Comparison of ENCODE assay signal across 21 cellular contexts in the genomic region with DNA sequence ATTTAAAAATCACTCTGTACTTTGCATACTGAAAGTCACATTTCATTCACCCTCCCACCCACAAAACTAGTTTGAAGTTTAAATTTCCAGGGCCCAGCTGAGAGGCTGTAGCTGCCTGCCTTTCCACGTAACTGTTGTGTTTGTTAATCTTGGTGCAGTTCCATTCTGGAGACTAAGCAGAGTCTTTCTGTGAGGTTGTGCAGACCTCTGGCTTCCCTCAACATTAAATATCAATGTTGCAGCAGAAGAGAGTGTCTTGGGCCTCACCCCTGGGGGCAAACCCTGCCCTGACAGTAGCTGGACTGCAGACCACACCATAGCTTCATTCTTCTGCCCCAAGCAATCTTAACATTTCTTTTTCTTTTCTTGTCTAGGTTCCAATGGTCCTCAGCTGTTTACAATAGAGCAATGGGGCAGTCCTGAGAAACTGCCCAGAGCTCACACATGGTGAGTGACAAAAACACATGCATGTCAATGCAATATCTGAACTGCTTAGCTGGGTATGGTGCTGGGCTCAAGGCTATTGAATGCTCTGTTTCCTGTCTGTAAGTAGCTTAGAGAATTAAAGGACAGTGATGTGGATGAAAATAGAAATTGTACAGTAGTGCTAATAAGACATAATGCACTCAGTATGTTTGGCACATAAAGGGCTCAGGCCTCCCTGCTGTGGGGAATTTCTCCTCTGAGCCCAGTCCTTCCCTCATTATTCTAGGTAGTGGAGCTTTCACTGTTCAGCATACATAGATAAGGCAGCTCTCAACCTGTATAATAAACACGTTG.
DNase-seq lines count a peak whose midpoint lies in the region; ATAC-seq and TF ChIP-seq lines count a peak whose summit lies in the region.
"Had no signal": no experiment of that assay in that cellular context is flagged by ENCODE, and none has a peak within 500 bp of the region (broad histone marks: within the 10 kb centered on the region; RNA-seq: fewer than 3 reads in every experiment).

No MANE protein-coding gene starts in this region.

- H3K27ac Mint-ChIP-seq in endodermal cell: no peak overlapping the region
- H3K27ac Mint-ChIP-seq: activated naive CD8-positive, alpha-beta T cell; natural killer cell had no signal

- H3K36me3 ChIP-seq in endodermal cell (ENCODE audit: control insufficient read depth, insufficient read depth, low read length) (peaks cover 68% of the 10 kb centered on the region), stomach smooth muscle (ENCODE audit: control insufficient read depth in 2 of 2, insufficient read depth in 2 of 2, low read length in 2 of 2) (peaks cover 13 to 19% of the 10 kb centered on the region in 2 donors)
- H3K36me3 ChIP-seq: breast epithelium had no signal

- peaks cover 58% of the 10 kb centered on the region for H3K36me3 Mint-ChIP-seq in endodermal cell (ENCODE audit: low read depth)
- H3K36me3 Mint-ChIP-seq: activated naive CD8-positive, alpha-beta T cell; natural killer cell had no signal

- H3K4me1 ChIP-seq in endodermal cell (ENCODE audit: control insufficient read depth, insufficient read depth, low read length) (no peaks in the 10 kb centered on the region), stomach smooth muscle (ENCODE audit: control insufficient read depth, insufficient read depth, low read length) (peaks cover 41% of the 10 kb centered on the region)
- H3K4me1 ChIP-seq: breast epithelium, foreskin keratinocyte, Peyer's patch, testis had no signal

- H3K27ac ChIP-seq in endodermal cell (ENCODE audit: low read depth, low read length): peak overlapping the region; percentile 81
- peak overlapping the region; percentile 76 for H3K27ac ChIP-seq in stomach smooth muscle (ENCODE audit: low read length)
- H3K27ac ChIP-seq: BLaER1, foreskin keratinocyte, testis had no signal

- no peak for ATAC-seq in left lobe of liver
- ATAC-seq: foreskin keratinocyte, natural killer cell had no signal

- H3K27me3 ChIP-seq in endodermal cell (ENCODE audit: control insufficient read depth, insufficient read depth, low read length, poor library complexity, severe bottlenecking): no peaks in the 10 kb centered on the region
- H3K27me3 ChIP-seq in stomach smooth muscle (ENCODE audit: control insufficient read depth in 1 of 2, insufficient read depth in 2 of 2, low read length in 2 of 2): no peaks in the 10 kb centered on the region
- H3K27me3 ChIP-seq: BLaER1, breast epithelium, foreskin keratinocyte, Peyer's patch, testis had no signal

- H3K4me1 Mint-ChIP-seq in endodermal cell: no peaks in the 10 kb centered on the region
- H3K4me1 Mint-ChIP-seq: natural killer cell had no signal

- H3K9me3 ChIP-seq in endodermal cell (ENCODE audit: control insufficient read depth, low read length): no peaks in the 10 kb centered on the region
- no peaks in the 10 kb centered on the region for H3K9me3 ChIP-seq in stomach smooth muscle (ENCODE audit: control insufficient read depth in 2 of 2, low read length in 2 of 2)
- H3K9me3 ChIP-seq: BLaER1, breast epithelium, Peyer's patch, testis had no signal

- DNase-seq in NCI-H2227 treated with DMSO at 0.1 percent for 48 hours (lab: John Stamatoyannopoulos, UW) (peak; percentile 32), endodermal cell (peak; percentile 7), myocyte (ENCODE audit: low read depth) (peak; percentile 81), D341Med (ENCODE audit: low spot score) (no peak), left lobe of liver (ENCODE audit: low spot score) (no peak)
- no peak for DNase-seq in stimulated activated CD8-positive, alpha-beta memory T cell treated with anti-CD3 and anti-CD28 coated beads, Interleukin-4, amount 100 ng/mL, for 48 hours
- DNase-seq: activated CD4-positive, alpha-beta T cell treated with anti-CD3 and anti-CD28 coated beads, Interleukin-2, amount 50 U/mL, for 48 hours; activated T-cell treated with anti-CD3 and anti-CD28 coated beads, Interleukin-2, amount 50 U/mL, for 48 hours; effector memory CD4-positive, alpha-beta T cell; foreskin keratinocyte; MM.1S; natural killer cell; NCI-H2107; NCI-H774; Peyer's patch; stimulated activated CD4-positive, alpha-beta T cell treated with anti-CD3 and anti-CD28 coated beads, Interleukin-2, amount 100 ng/mL, for 48 hours; testis had no signal

- H3K4me3 ChIP-seq in endodermal cell (ENCODE audit: low read length): no peak overlapping the region
- H3K4me3 ChIP-seq in stomach smooth muscle (ENCODE audit: low read length in 2 of 2): no peak overlapping the region
- H3K4me3 ChIP-seq: BLaER1, breast epithelium, Peyer's patch, testis had no signal

- H3K9me3 Mint-ChIP-seq in endodermal cell: no peaks in the 10 kb centered on the region
- H3K9me3 Mint-ChIP-seq: natural killer cell had no signal

- no peak overlapping the region for H3K9ac ChIP-seq in endodermal cell (ENCODE audit: extremely low read depth, low read length, poor library complexity, severe bottlenecking)
- H3K9ac ChIP-seq in stomach smooth muscle (ENCODE audit: low read length in 2 of 2): no peak overlapping the region
- H3K9ac ChIP-seq: BLaER1 had no signal

- H3K27me3 Mint-ChIP-seq in endodermal cell (ENCODE audit: insufficient read depth): no peaks in the 10 kb centered on the region
- H3K27me3 Mint-ChIP-seq: activated naive CD8-positive, alpha-beta T cell had no signal

- H3K4me3 Mint-ChIP-seq in endodermal cell: no peak overlapping the region
- H3K4me3 Mint-ChIP-seq: activated naive CD8-positive, alpha-beta T cell; natural killer cell had no signal

- no peak for TF ChIP-seq CTCF in endodermal cell (conservative IDR thresholded peaks at IDR 0.05)

- 96 to 100% methylated on average over 1 to 2 of the region's 2 CpGs for WGBS in endodermal cell (ENCODE audit: insufficient coverage in 1 of 2, insufficient read length in 1 of 2), 2 experiments

Comparison
In these comparisons a context has a peak if more than half of its experiments do, and no peak if none do; other contexts are left out.
1. DNase-seq: peak in NCI-H2227 treated with DMSO at 0.1 percent for 48 hours (single experiment), endodermal cell (single experiment) and myocyte (single experiment); none in stimulated activated CD8-positive, alpha-beta memory T cell treated with anti-CD3 and anti-CD28 coated beads, Interleukin-4, amount 100 ng/mL, for 48 hours (single experiment), D341Med (single experiment) and left lobe of liver (single experiment).